ENCODE assay signal across 1 cellular context in genomic region chr10:19958787-19959186, GRCh38.
TF ChIP-seq lines count a peak whose summit lies in the region.

No MANE protein-coding gene starts in this region.

TF ChIP-seq in H1, 55 proteins besides CTCF, POLR2A, EP300 and RAD21:
- TF ChIP-seq SP2 (IDR thresholded peaks at IDR 0.05; ENCODE audit: low read length) (no peak), RBBP5 (IDR thresholded peaks at IDR 0.05; ENCODE audit: borderline replicate concordance, low read depth, low read length) (no peak), CHD2 (IDR thresholded peaks at IDR 0.05; ENCODE audit: low read length) (no peak), KDM5A (IDR thresholded peaks at IDR 0.05; ENCODE audit: low read length) (no peak), SAP30 (IDR thresholded peaks at IDR 0.05; ENCODE audit: insufficient read depth, insufficient replicate concordance, low read length) (no peak), POU5F1 (IDR thresholded peaks at IDR 0.05; ENCODE audit: low read depth, low read length) (no peak), KDM4A (IDR thresholded peaks at IDR 0.05; ENCODE audit: low read depth, low read length, severe bottlenecking) (no peak), YY1 (IDR thresholded peaks at IDR 0.05; ENCODE audit: low read depth, low read length) (no peak)
